ENCODE assay signal across 23 cellular contexts in genomic region chr2:497770-498492, GRCh38.
DNase-seq lines count a peak whose midpoint lies in the region; ATAC-seq and TF ChIP-seq lines count a peak whose summit lies in the region.
"Had no signal": no experiment of that assay in that cellular context is flagged by ENCODE, and none has a peak within 500 bp of the region (broad histone marks: within the 10 kb centered on the region; RNA-seq: fewer than 3 reads in every experiment).

No MANE protein-coding gene starts in this region.

- no peak overlapping the region for H3K9ac ChIP-seq in BLaER1 treated with 17β-estradiol and CSF1 and Interleukin-3, amounts not matched to agents 10 nM and 100 nM

- intact Hi-C loops in upper lobe of right lung (cut with DNase I) = no loop called here
- intact Hi-C loops in activated T-helper 2 cell treated with anti-CD3 and anti-CD28 coated beads, Interferon-gamma antibody, Interleukin-2, Interleukin-4, amounts not matched to agents 10 μg/mL and 5 μg/mL and 100 μg/mL, durations not matched to agents 14 hours and 24 hours and 36 hours (cut with micrococcal nuclease) = no loop called here

- no peak overlapping the region for H3K4me3 Mint-ChIP-seq in activated T-helper 2 cell treated with anti-CD3 and anti-CD28 coated beads, Interferon-gamma antibody, Interleukin-2, Interleukin-4, amounts not matched to agents 10 μg/mL and 5 μg/mL and 100 μg/mL, durations not matched to agents 14 hours and 24 hours and 36 hours (ENCODE audit: low read depth)
- H3K4me3 Mint-ChIP-seq: CD4-positive, CD25-positive, alpha-beta regulatory T cell; CD8-positive, alpha-beta T cell; GM23338; H9 had no signal

- peaks cover 0 to 25% (median 21%) of the 10 kb centered on the region in 10 experiments; a peak in 14 of 20 replicates for H3K4me1 ChIP-seq in BLaER1 treated with 17β-estradiol and CSF1 and Interleukin-3, amounts not matched to agents 10 nM and 100 nM
- no peaks in the 10 kb centered on the region for H3K4me1 ChIP-seq in osteoblast (ENCODE audit: insufficient read depth, low read length)
- H3K4me1 ChIP-seq in upper lobe of right lung = no peaks in the 10 kb centered on the region
- H3K4me1 ChIP-seq: A549, BE2C, Caco-2 had no signal

- H3K36me3 ChIP-seq in BLaER1 treated with 17β-estradiol and CSF1 and Interleukin-3, amounts not matched to agents 10 nM and 100 nM = no peaks in the 10 kb centered on the region
- H3K36me3 ChIP-seq in osteoblast (ENCODE audit: insufficient read depth, low read length) (no peaks in the 10 kb centered on the region), upper lobe of right lung (no peaks in the 10 kb centered on the region)
- H3K36me3 ChIP-seq: BE2C had no signal

- TF ChIP-seq CTCF in osteoblast (IDR thresholded peaks at IDR 0.05; ENCODE audit: extremely low read depth, low read depth, low read length) = no peak
- TF ChIP-seq CTCF in upper lobe of right lung (IDR thresholded peaks at IDR 0.05) = no peak

- no peaks in the 10 kb centered on the region for H4K20me1 ChIP-seq in BLaER1 treated with 17β-estradiol and CSF1 and Interleukin-3, amounts not matched to agents 10 nM and 100 nM
- no peaks in the 10 kb centered on the region for H4K20me1 ChIP-seq in osteoblast (ENCODE audit: insufficient read depth, low read length)

- H3K27ac ChIP-seq in BLaER1 treated with 17β-estradiol and CSF1 and Interleukin-3, amounts not matched to agents 10 nM and 100 nM = no peak overlapping the region
- H3K27ac ChIP-seq in osteoblast (ENCODE audit: low read depth, low read length) (no peak overlapping the region), upper lobe of right lung (no peak overlapping the region)
- H3K27ac ChIP-seq: A549, C4-2B had no signal

- H3K79me2 ChIP-seq in osteoblast (ENCODE audit: insufficient read depth, low read length) = no peaks in the 10 kb centered on the region

- H3K27ac Mint-ChIP-seq in activated T-helper 2 cell treated with anti-CD3 and anti-CD28 coated beads, Interferon-gamma antibody, Interleukin-2, Interleukin-4, amounts not matched to agents 10 μg/mL and 5 μg/mL and 100 μg/mL, durations not matched to agents 14 hours and 24 hours and 36 hours = no peak overlapping the region
- H3K27ac Mint-ChIP-seq in activated naive CD4-positive, alpha-beta T cell treated with anti-CD3 and anti-CD28 coated beads, Interleukin-2, amount 50 U/mL, for 72 hours = no peak overlapping the region
- H3K27ac Mint-ChIP-seq: CD4-positive, CD25-positive, alpha-beta regulatory T cell; CD8-positive, alpha-beta T cell; GM23338; H9 had no signal

- no peak for ATAC-seq in upper lobe of right lung
- no peak for ATAC-seq in activated naive CD4-positive, alpha-beta T cell treated with anti-CD3 and anti-CD28 coated beads, Interleukin-2, amount 50 U/mL, for 72 hours
- ATAC-seq: A549; CD8-positive, alpha-beta T cell; GM12878; GM23338; HCT116 had no signal

- no peak overlapping the region for H3K4me3 ChIP-seq in BLaER1 treated with 17β-estradiol and CSF1 and Interleukin-3, amounts not matched to agents 10 nM and 100 nM
- no peak overlapping the region for H3K4me3 ChIP-seq in osteoblast (ENCODE audit: insufficient read depth, low read length)
- H3K4me3 ChIP-seq in upper lobe of right lung = no peak overlapping the region
- H3K4me3 ChIP-seq: A549, GM12878, GM23338 had no signal

- no peaks in the 10 kb centered on the region for H3K9me3 Mint-ChIP-seq in activated T-helper 2 cell treated with anti-CD3 and anti-CD28 coated beads, Interferon-gamma antibody, Interleukin-2, Interleukin-4, amounts not matched to agents 10 μg/mL and 5 μg/mL and 100 μg/mL, durations not matched to agents 14 hours and 24 hours and 36 hours
- no peaks in the 10 kb centered on the region for H3K9me3 Mint-ChIP-seq in activated naive CD4-positive, alpha-beta T cell treated with anti-CD3 and anti-CD28 coated beads, Interleukin-2, amount 50 U/mL, for 72 hours
- H3K9me3 Mint-ChIP-seq: CD8-positive, alpha-beta T cell; GM23338; H9 had no signal

- H3K4me1 Mint-ChIP-seq in activated T-helper 2 cell treated with anti-CD3 and anti-CD28 coated beads, Interferon-gamma antibody, Interleukin-2, Interleukin-4, amounts not matched to agents 10 μg/mL and 5 μg/mL and 100 μg/mL, durations not matched to agents 14 hours and 24 hours and 36 hours (ENCODE audit: low read depth) = no peaks in the 10 kb centered on the region
- H3K4me1 Mint-ChIP-seq: CD4-positive, CD25-positive, alpha-beta regulatory T cell had no signal

- no peaks in the 10 kb centered on the region for H3K36me3 Mint-ChIP-seq in activated T-helper 2 cell treated with anti-CD3 and anti-CD28 coated beads, Interferon-gamma antibody, Interleukin-2, Interleukin-4, amounts not matched to agents 10 μg/mL and 5 μg/mL and 100 μg/mL, durations not matched to agents 14 hours and 24 hours and 36 hours (ENCODE audit: low read depth)
- no peaks in the 10 kb centered on the region for H3K36me3 Mint-ChIP-seq in activated naive CD4-positive, alpha-beta T cell treated with anti-CD3 and anti-CD28 coated beads, Interleukin-2, amount 50 U/mL, for 72 hours
- H3K36me3 Mint-ChIP-seq: CD4-positive, CD25-positive, alpha-beta regulatory T cell; CD8-positive, alpha-beta T cell had no signal

- peaks cover 0 to 14% (median 6%) of the 10 kb centered on the region in 11 experiments; a peak in 11 of 22 replicates for H3K9me3 ChIP-seq in BLaER1 treated with 17β-estradiol and CSF1 and Interleukin-3, amounts not matched to agents 10 nM and 100 nM (replicated peaks in 1 of 11)
- no peaks in the 10 kb centered on the region for H3K9me3 ChIP-seq in osteoblast (ENCODE audit: low read depth, low read length)
- H3K9me3 ChIP-seq in upper lobe of right lung = no peaks in the 10 kb centered on the region
- H3K9me3 ChIP-seq: A549, BE2C, Caco-2 had no signal

- no peaks in the 10 kb centered on the region for H3K27me3 ChIP-seq in BLaER1 treated with 17β-estradiol and CSF1 and Interleukin-3, amounts not matched to agents 10 nM and 100 nM
- H3K27me3 ChIP-seq in osteoblast (ENCODE audit: insufficient read depth, low read length) (no peaks in the 10 kb centered on the region), upper lobe of right lung (no peaks in the 10 kb centered on the region)
- H3K27me3 ChIP-seq: BE2C had no signal

- no peaks in the 10 kb centered on the region for H3K27me3 Mint-ChIP-seq in activated T-helper 2 cell treated with anti-CD3 and anti-CD28 coated beads, Interferon-gamma antibody, Interleukin-2, Interleukin-4, amounts not matched to agents 10 μg/mL and 5 μg/mL and 100 μg/mL, durations not matched to agents 14 hours and 24 hours and 36 hours (ENCODE audit: low read depth)
- H3K27me3 Mint-ChIP-seq: CD4-positive, CD25-positive, alpha-beta regulatory T cell had no signal

- peak overlapping the region in 7 of 11 experiments; percentile 27 to 57 (median 43); a peak in 13 of 22 replicates for H3K4me2 ChIP-seq in BLaER1 treated with 17β-estradiol and CSF1 and Interleukin-3, amounts not matched to agents 10 nM and 100 nM
- no peak overlapping the region for H3K4me2 ChIP-seq in osteoblast (ENCODE audit: insufficient read depth, low read length)
- H3K4me2 ChIP-seq: A549, GM23338 had no signal

- H2AFZ ChIP-seq in osteoblast (ENCODE audit: low read length) = no peak overlapping the region
- H2AFZ ChIP-seq: GM23338 had no signal

- DNase-seq in RPMI7951 (ENCODE audit: low read depth) (peak; percentile 35), ecto neural progenitor cell (ENCODE audit: low spot score) (peak; percentile 23), osteoblast (ENCODE audit: insufficient read length, low spot score, missing footprints) (peak; percentile 37), upper lobe of right lung (no peak), cerebellar cortex (ENCODE audit: low spot score) (no peak)
- DNase-seq in activated T-helper 2 cell treated with anti-CD3 and anti-CD28 coated beads, Interferon-gamma antibody, Interleukin-2, Interleukin-4, amounts not matched to agents 10 μg/mL and 5 μg/mL and 100 μg/mL, durations not matched to agents 14 hours and 24 hours and 36 hours (ENCODE audit: low spot score) = no peak
- DNase-seq in activated naive CD4-positive, alpha-beta T cell treated with anti-CD3 and anti-CD28 coated beads, Interleukin-2, amount 50 U/mL, for 72 hours (ENCODE audit: low spot score in 2 of 2) = no peak
- DNase-seq: 8988T; ACHN; AML-193; BE2C; Caco-2; CD4-positive, CD25-positive, alpha-beta regulatory T cell; CD8-positive, alpha-beta T cell; DMS153; GDM1; H9 had no signal

Comparison
In these comparisons a context has a peak if more than half of its experiments do, and no peak if none do; other contexts are left out.
1. DNase-seq: peak in RPMI7951 (single experiment), ecto neural progenitor cell (single experiment) and osteoblast (single experiment); none in upper lobe of right lung (single experiment), activated T-helper 2 cell treated with anti-CD3 and anti-CD28 coated beads, Interferon-gamma antibody, Interleukin-2, Interleukin-4, amounts not matched to agents 10 μg/mL and 5 μg/mL and 100 μg/mL, durations not matched to agents 14 hours and 24 hours and 36 hours (single experiment), activated naive CD4-positive, alpha-beta T cell treated with anti-CD3 and anti-CD28 coated beads, Interleukin-2, amount 50 U/mL, for 72 hours (0 of 2) and cerebellar cortex (single experiment).